ENCODE assay signal across 1 cellular context in the genomic region with DNA sequence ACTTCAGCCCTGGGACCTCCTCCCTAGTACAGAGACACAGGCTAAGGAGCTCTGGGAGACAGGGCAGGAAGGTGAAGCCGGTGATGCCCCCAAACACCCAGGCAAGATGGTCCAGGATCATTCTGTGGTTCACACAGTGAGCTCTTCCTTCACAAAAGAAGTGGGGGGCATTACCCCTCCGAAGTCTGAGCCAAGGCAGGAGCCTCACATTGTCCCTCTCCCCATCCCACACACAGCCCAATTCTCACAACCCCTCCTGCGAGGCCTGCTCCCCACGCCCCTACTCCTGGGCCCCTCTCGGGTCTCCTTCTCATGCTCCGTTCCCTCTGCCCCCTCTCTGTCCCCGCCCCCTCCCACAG.
TF ChIP-seq lines count a peak whose summit lies in the region.

No MANE protein-coding gene starts in this region.

TF ChIP-seq in H1, 55 proteins besides CTCF, POLR2A, EP300 and RAD21:
- TF ChIP-seq, protein P1, sequence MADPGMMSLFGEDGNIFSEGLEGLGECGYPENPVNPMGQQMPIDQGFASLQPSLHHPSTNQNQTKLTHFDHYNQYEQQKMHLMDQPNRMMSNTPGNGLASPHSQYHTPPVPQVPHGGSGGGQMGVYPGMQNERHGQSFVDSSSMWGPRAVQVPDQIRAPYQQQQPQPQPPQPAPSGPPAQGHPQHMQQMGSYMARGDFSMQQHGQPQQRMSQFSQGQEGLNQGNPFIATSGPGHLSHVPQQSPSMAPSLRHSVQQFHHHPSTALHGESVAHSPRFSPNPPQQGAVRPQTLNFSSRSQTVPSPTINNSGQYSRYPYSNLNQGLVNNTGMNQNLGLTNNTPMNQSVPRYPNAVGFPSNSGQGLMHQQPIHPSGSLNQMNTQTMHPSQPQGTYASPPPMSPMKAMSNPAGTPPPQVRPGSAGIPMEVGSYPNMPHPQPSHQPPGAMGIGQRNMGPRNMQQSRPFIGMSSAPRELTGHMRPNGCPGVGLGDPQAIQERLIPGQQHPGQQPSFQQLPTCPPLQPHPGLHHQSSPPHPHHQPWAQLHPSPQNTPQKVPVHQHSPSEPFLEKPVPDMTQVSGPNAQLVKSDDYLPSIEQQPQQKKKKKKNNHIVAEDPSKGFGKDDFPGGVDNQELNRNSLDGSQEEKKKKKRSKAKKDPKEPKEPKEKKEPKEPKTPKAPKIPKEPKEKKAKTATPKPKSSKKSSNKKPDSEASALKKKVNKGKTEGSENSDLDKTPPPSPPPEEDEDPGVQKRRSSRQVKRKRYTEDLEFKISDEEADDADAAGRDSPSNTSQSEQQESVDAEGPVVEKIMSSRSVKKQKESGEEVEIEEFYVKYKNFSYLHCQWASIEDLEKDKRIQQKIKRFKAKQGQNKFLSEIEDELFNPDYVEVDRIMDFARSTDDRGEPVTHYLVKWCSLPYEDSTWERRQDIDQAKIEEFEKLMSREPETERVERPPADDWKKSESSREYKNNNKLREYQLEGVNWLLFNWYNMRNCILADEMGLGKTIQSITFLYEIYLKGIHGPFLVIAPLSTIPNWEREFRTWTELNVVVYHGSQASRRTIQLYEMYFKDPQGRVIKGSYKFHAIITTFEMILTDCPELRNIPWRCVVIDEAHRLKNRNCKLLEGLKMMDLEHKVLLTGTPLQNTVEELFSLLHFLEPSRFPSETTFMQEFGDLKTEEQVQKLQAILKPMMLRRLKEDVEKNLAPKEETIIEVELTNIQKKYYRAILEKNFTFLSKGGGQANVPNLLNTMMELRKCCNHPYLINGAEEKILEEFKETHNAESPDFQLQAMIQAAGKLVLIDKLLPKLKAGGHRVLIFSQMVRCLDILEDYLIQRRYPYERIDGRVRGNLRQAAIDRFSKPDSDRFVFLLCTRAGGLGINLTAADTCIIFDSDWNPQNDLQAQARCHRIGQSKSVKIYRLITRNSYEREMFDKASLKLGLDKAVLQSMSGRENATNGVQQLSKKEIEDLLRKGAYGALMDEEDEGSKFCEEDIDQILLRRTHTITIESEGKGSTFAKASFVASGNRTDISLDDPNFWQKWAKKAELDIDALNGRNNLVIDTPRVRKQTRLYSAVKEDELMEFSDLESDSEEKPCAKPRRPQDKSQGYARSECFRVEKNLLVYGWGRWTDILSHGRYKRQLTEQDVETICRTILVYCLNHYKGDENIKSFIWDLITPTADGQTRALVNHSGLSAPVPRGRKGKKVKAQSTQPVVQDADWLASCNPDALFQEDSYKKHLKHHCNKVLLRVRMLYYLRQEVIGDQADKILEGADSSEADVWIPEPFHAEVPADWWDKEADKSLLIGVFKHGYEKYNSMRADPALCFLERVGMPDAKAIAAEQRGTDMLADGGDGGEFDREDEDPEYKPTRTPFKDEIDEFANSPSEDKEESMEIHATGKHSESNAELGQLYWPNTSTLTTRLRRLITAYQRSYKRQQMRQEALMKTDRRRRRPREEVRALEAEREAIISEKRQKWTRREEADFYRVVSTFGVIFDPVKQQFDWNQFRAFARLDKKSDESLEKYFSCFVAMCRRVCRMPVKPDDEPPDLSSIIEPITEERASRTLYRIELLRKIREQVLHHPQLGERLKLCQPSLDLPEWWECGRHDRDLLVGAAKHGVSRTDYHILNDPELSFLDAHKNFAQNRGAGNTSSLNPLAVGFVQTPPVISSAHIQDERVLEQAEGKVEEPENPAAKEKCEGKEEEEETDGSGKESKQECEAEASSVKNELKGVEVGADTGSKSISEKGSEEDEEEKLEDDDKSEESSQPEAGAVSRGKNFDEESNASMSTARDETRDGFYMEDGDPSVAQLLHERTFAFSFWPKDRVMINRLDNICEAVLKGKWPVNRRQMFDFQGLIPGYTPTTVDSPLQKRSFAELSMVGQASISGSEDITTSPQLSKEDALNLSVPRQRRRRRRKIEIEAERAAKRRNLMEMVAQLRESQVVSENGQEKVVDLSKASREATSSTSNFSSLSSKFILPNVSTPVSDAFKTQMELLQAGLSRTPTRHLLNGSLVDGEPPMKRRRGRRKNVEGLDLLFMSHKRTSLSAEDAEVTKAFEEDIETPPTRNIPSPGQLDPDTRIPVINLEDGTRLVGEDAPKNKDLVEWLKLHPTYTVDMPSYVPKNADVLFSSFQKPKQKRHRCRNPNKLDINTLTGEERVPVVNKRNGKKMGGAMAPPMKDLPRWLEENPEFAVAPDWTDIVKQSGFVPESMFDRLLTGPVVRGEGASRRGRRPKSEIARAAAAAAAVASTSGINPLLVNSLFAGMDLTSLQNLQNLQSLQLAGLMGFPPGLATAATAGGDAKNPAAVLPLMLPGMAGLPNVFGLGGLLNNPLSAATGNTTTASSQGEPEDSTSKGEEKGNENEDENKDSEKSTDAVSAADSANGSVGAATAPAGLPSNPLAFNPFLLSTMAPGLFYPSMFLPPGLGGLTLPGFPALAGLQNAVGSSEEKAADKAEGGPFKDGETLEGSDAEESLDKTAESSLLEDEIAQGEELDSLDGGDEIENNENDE (IDR thresholded peaks at IDR 0.05; ENCODE audit: insufficient replicate concordance, low read length): no peak
- TF ChIP-seq SIN3A (conservative IDR thresholded peaks at IDR 0.05 in 1 of 2, IDR thresholded peaks at IDR 0.05 in 1 of 2; ENCODE audit: low read depth in 1 of 2, low read length in 2 of 2) (no peak), BACH1 (IDR thresholded peaks at IDR 0.05; ENCODE audit: low read length) (no peak), KDM1A (IDR thresholded peaks at IDR 0.05; ENCODE audit: borderline replicate concordance, low read length) (no peak), PHF8 (conservative IDR thresholded peaks at IDR 0.05; ENCODE audit: low read depth, low read length) (no peak), NRF1 (IDR thresholded peaks at IDR 0.05; ENCODE audit: low read depth, low read length) (no peak), SAP30 (IDR thresholded peaks at IDR 0.05; ENCODE audit: insufficient read depth, insufficient replicate concordance, low read length) (no peak), TBP (IDR thresholded peaks at IDR 0.05; ENCODE audit: low read depth, low read length) (no peak), CHD2 (IDR thresholded peaks at IDR 0.05; ENCODE audit: low read length) (no peak), CBX8 (IDR thresholded peaks at IDR 0.05; ENCODE audit: borderline replicate concordance, low read depth, low read length) (no peak), SUZ12 (IDR thresholded peaks at IDR 0.05; ENCODE audit: low read length) (no peak), RBBP5 (IDR thresholded peaks at IDR 0.05; ENCODE audit: borderline replicate concordance, low read depth, low read length) (no peak), YY1 (IDR thresholded peaks at IDR 0.05; ENCODE audit: low read depth, low read length) (no peak), JUN (IDR thresholded peaks at IDR 0.05; ENCODE audit: low read depth, low read length) (no peak), ZNF274 (IDR thresholded peaks at IDR 0.05; ENCODE audit: borderline replicate concordance, extremely low read depth, low read length) (no peak), BCL11A (IDR thresholded peaks at IDR 0.05; ENCODE audit: low read depth in 2 of 2, low read length in 2 of 2) (no peak), KDM4A (IDR thresholded peaks at IDR 0.05; ENCODE audit: low read depth, low read length, severe bottlenecking) (no peak)
